In the genomic region with DNA sequence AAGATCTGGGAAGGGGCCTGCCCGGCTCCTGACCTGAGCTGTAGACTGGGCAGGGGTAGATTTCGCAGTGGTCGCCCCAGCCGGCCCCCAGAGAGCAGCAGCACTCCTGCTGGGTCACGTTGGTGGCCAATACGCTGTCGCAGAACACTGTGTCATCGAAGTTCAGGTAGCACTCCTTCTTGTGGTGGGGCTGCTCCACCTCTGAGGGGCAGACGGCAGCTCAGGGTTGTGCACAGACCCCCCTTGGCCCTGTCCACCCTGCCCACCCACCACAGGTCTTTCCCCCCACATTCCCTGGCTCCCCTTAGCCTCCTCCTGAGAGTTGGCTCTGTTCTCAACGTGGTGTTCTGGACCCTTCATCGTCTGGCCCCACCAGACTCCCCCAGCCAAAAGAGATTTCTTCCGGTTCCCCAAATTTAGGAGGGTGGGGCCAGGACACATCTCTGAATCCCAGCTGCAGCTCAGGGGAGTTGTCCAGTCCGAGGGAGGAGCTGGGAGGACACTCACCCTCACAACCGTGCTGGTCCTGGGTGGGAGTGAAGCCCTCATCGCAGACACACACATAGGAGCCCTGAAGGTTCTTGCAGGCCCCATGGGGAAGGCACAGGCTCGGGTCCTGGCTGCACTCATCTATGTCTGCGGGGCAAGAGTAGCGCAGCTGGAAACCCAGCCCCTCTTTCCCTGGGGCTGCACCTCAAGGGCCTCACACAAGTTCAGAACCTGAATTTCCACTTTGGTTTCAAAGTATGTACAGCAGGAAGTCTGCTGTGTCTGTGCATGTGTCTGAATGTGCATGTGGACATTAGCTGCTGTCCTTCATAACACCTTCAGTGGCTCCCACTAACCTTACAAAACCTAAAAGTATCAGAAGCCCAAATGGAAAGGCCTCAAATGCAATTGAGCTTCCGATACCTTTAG, we compare ENCODE assay signal across 8 cellular contexts. TPM values are rescaled to one million over a fixed set of nuclear protein-coding genes. Genes with fewer than 3 reads are reported as not detected.
DNase-seq lines count a peak whose midpoint lies in the region; ATAC-seq, FAIRE-seq and TF ChIP-seq lines count a peak whose summit lies in the region.

No MANE protein-coding gene starts in this region.

- H3K9ac ChIP-seq in H1 (replicated peaks in 1 of 4; ENCODE audit: extremely low read depth in 1 of 4, low read depth in 3 of 4, low read length in 3 of 4) = no peak overlapping the region

- TF ChIP-seq EP300 in H1 (IDR thresholded peaks at IDR 0.05; ENCODE audit: borderline replicate concordance in 1 of 2, low read depth in 2 of 2, low read length in 2 of 2) = no peak

- TF ChIP-seq POLR2A in H1 (IDR thresholded peaks at IDR 0.05; ENCODE audit: control extremely low read depth in 1 of 2, low read depth in 2 of 2, low read length in 2 of 2) = no peak

- no peak overlapping the region for H2BK120ac ChIP-seq in H1 (replicated peaks; ENCODE audit: low read depth, low read length)

- H3K23ac ChIP-seq in H1 (ENCODE audit: insufficient read length) = no peak overlapping the region

- no peak for TF ChIP-seq RAD21 in H1 (IDR thresholded peaks at IDR 0.05 in 1 of 2, conservative IDR thresholded peaks at IDR 0.05 in 1 of 2; ENCODE audit: low read depth in 2 of 2, low read length in 2 of 2)

- H3K18ac ChIP-seq in H1 (ENCODE audit: extremely low read depth, low read length) = peak overlapping the region; percentile 71; the same call in 1 of the 2 replicates

- H3K27ac ChIP-seq in CD8-positive, alpha-beta T cell (ENCODE audit: low read depth, low read length) = no peak overlapping the region
- H3K27ac ChIP-seq in H1 (ENCODE audit: low read depth, low read length) (no peak overlapping the region), osteoblast (ENCODE audit: low read depth, low read length) (peak overlapping the region; percentile 51)

- 0 out of 2 replicates have a peak overlapping the region, but pooled peaks have one; percentile 27 for H2BK12ac ChIP-seq in H1 (ENCODE audit: low read depth, low read length)

- no peak for DNase-seq in CD8-positive, alpha-beta T cell
- DNase-seq in NCI-H510A treated with DMSO at 0.1 percent for 48 hours (lab: John Stamatoyannopoulos, UW) (peak; percentile 70), H1 (ENCODE audit: low read depth in 1 of 2, low spot score in 2 of 2) (no peak), osteoblast (ENCODE audit: insufficient read length, low spot score, missing footprints) (peak; percentile 93), NCI-H524 treated with DMSO at 0.1 percent for 48 hours (lab: John Stamatoyannopoulos, UW) (no peak), NCI-H82 (lab: John Stamatoyannopoulos, UW) (no peak)

- CTCF ChIA-PET in CD8-positive, alpha-beta T cell (lab: Charles Lee) = interaction anchor here (0.8 to 6.3 kb wide), 33 partner anchors 9 to 512 kb away, joined by 3 to 139 read pairs (median 6); a partner anchor contains a TSS
- CTCF ChIA-PET in H1 (lab: Charles Lee; ENCODE audit: partially characterized antibody) = interaction anchor here (0.6 to 10.5 kb wide), 35 partner anchors 8 to 381 kb away, joined by 3 to 284 read pairs (median 5); a partner anchor contains a TSS

- no peak overlapping the region for H2BK20ac ChIP-seq in H1 (ENCODE audit: low read length)

- H3K27me3 Mint-ChIP-seq in CD8-positive, alpha-beta T cell (ENCODE audit: low read depth) = no peaks in the 10 kb centered on the region

- H3K79me1 ChIP-seq in H1 (ENCODE audit: low read depth, low read length) = no peaks in the 10 kb centered on the region

- H3K4me3 ChIP-seq in CD8-positive, alpha-beta T cell (ENCODE audit: low read depth, low read length) = peak overlapping the region; percentile 77
- H3K4me3 ChIP-seq in H1 (ENCODE audit: extremely low read depth in 1 of 4, insufficient read depth in 2 of 4, low read depth in 3 of 4, low read length in 4 of 4) = peak overlapping the region in 3 of 4 experiments; percentile 41 to 68 (median 50); a peak in 5 of 8 replicates
- peak overlapping the region; percentile 66 for H3K4me3 ChIP-seq in osteoblast (ENCODE audit: insufficient read depth, low read length)

- POLR2A ChIA-PET in CD8-positive, alpha-beta T cell (lab: Charles Lee) = interaction anchor here (1.0 to 4.2 kb wide), 18 partner anchors 7 to 208 kb away, joined by 3 to 50 read pairs (median 5); a partner anchor contains a TSS
- POLR2A ChIA-PET in H1 (lab: Charles Lee; ENCODE audit: partially characterized antibody) = interaction anchor here (0.8 to 5.2 kb wide), 18 partner anchors 7 to 119 kb away, joined by 3 to 62 read pairs (median 6); a partner anchor contains a TSS

- H2BK15ac ChIP-seq in H1 (ENCODE audit: low read length) = peak overlapping the region; percentile 72

- no peak overlapping the region for H3K56ac ChIP-seq in H1 (replicated peaks; ENCODE audit: insufficient read length, low read depth, low read length)

- H3K4me3 Mint-ChIP-seq in CD8-positive, alpha-beta T cell = peak overlapping the region; percentile 86

- no peaks in the 10 kb centered on the region for H3K9me3 Mint-ChIP-seq in CD8-positive, alpha-beta T cell

- H4K20me1 ChIP-seq in H1 (replicated peaks in 1 of 2; ENCODE audit: control insufficient read depth in 1 of 2, insufficient read depth in 2 of 2, low read length in 2 of 2) = peaks cover 3 to 18% of the 10 kb centered on the region in 2 experiments
- H4K20me1 ChIP-seq in osteoblast (ENCODE audit: insufficient read depth, low read length) = peaks cover 26% of the 10 kb centered on the region

- H3K27ac Mint-ChIP-seq in CD8-positive, alpha-beta T cell = peak overlapping the region; percentile 71

- no peaks in the 10 kb centered on the region for H3K79me2 ChIP-seq in H1 (ENCODE audit: control insufficient read depth in 1 of 2, insufficient read depth in 2 of 2, low read length in 2 of 2)
- H3K79me2 ChIP-seq in osteoblast (ENCODE audit: insufficient read depth, low read length) = no peaks in the 10 kb centered on the region

- H4K8ac ChIP-seq in H1 (ENCODE audit: extremely low read depth, insufficient read depth, low read length) = no peak overlapping the region; the same call in 1 of the 2 replicates

- ATAC-seq in CD8-positive, alpha-beta T cell = no peak
- ATAC-seq in HG02571 (IDR thresholded peaks at IDR 0.05; ENCODE audit: unreplicated experiment) = no peak
- ATAC-seq in HG03280 (IDR thresholded peaks at IDR 0.05; ENCODE audit: unreplicated experiment) = no peak

- no peak overlapping the region for H3K14ac ChIP-seq in H1 (ENCODE audit: insufficient read length)

- intact Hi-C loops in CD8-positive, alpha-beta T cell (cut with DNase I, micrococcal nuclease) = loop anchor here in 1 of 2 experiments (5.0 to 10.0 kb wide), 2 partner anchors 111 to 243 kb away; a partner anchor contains a TSS

- H3K4me2 ChIP-seq in H1 (ENCODE audit: insufficient read depth in 1 of 2, low read depth in 2 of 2, low read length in 2 of 2) = peak overlapping the region; percentile 64 to 89; a peak in 3 of 4 replicates
- peak overlapping the region; percentile 74 for H3K4me2 ChIP-seq in osteoblast (ENCODE audit: insufficient read depth, low read length)

- peak overlapping the region; percentile 78 for H2BK5ac ChIP-seq in H1 (ENCODE audit: low read depth, low read length)

- no peak overlapping the region for H3K4ac ChIP-seq in H1 (replicated peaks; ENCODE audit: insufficient read length, low read depth, low read length)

- H4K91ac ChIP-seq in H1 (replicated peaks; ENCODE audit: insufficient read length, low read length) = peak overlapping the region; percentile 39

- H3K36me3 Mint-ChIP-seq in CD8-positive, alpha-beta T cell = peaks cover 29% of the 10 kb centered on the region

- no peak overlapping the region for H4K5ac ChIP-seq in H1 (ENCODE audit: insufficient read length, low read depth, low read length)

- H2AFZ ChIP-seq in H1 (ENCODE audit: low read length) (no peak overlapping the region), osteoblast (ENCODE audit: low read length) (no peak overlapping the region)

- FAIRE-seq in H1 (lab: Jason Lieb, UNC) = no peak

- H3K4me1 Mint-ChIP-seq in CD8-positive, alpha-beta T cell (ENCODE audit: low read depth) = peaks cover 26% of the 10 kb centered on the region

- no peaks in the 10 kb centered on the region for H3K27me3 ChIP-seq in CD8-positive, alpha-beta T cell (ENCODE audit: insufficient read depth, low read length)
- H3K27me3 ChIP-seq in H1 (replicated peaks in 1 of 4; ENCODE audit: control insufficient read depth in 3 of 4, extremely low read depth in 1 of 4, insufficient read depth in 3 of 4, low read length in 3 of 4) (peaks cover 2 to 46% (median 30%) of the 10 kb centered on the region in 4 experiments), osteoblast (ENCODE audit: insufficient read depth, low read length) (no peaks in the 10 kb centered on the region)

- 56% methylated on average over 19 of the region's 19 CpGs; no CpG with 5 or more reads in 1 of the 2 experiments for WGBS in H1 (ENCODE audit: extremely low coverage in 1 of 2, insufficient coverage in 1 of 2, insufficient read length in 1 of 2, insufficient replicate concordance in 2 of 2, low coverage in 1 of 2, low lambda C conversion rate in 2 of 2, missing lambda C conversion rate in 1 of 2), 2 experiments

- peak; percentile 61 for TF ChIP-seq CTCF in CD8-positive, alpha-beta T cell (IDR thresholded peaks at IDR 0.05)
- TF ChIP-seq CTCF in H1 (IDR thresholded peaks at IDR 0.05; ENCODE audit: control extremely low read depth in 1 of 3, insufficient read depth in 1 of 3, low read depth in 1 of 3, low read length in 3 of 3) = no peak
- no peak for TF ChIP-seq CTCF in osteoblast (IDR thresholded peaks at IDR 0.05; ENCODE audit: extremely low read depth, low read depth, low read length)

- no peaks in the 10 kb centered on the region for H3K36me3 ChIP-seq in CD8-positive, alpha-beta T cell (ENCODE audit: insufficient read depth, low read length)
- peaks cover 0 to 4% (median 0%) of the 10 kb centered on the region in 4 experiments; a peak in 3 of 8 replicates for H3K36me3 ChIP-seq in H1 (ENCODE audit: control insufficient read depth in 2 of 4, insufficient read depth in 4 of 4, low read length in 3 of 4)
- H3K36me3 ChIP-seq in osteoblast (ENCODE audit: insufficient read depth, low read length) = peaks cover 64% of the 10 kb centered on the region

- peaks cover 23% of the 10 kb centered on the region for H3K4me1 ChIP-seq in CD8-positive, alpha-beta T cell (ENCODE audit: insufficient read depth, low read length)
- H3K4me1 ChIP-seq in H1 (replicated peaks in 1 of 4; ENCODE audit: control insufficient read depth in 3 of 4, insufficient read depth in 4 of 4, low read length in 3 of 4) (peaks cover 0 to 12% (median 2%) of the 10 kb centered on the region in 4 experiments; a peak in 5 of 7 replicates), osteoblast (ENCODE audit: insufficient read depth, low read length) (peaks cover 9% of the 10 kb centered on the region)

- 0 out of 2 replicates have a peak overlapping the region, but pooled peaks have one; percentile 90 for H2AK5ac ChIP-seq in H1 (ENCODE audit: low read depth, low read length)

- no peaks in the 10 kb centered on the region for H3K9me3 ChIP-seq in CD8-positive, alpha-beta T cell (ENCODE audit: low read length)
- no peaks in the 10 kb centered on the region for H3K9me3 ChIP-seq in H1 (ENCODE audit: insufficient read depth in 2 of 2, low read depth in 1 of 2, low read length in 1 of 2)
- no peaks in the 10 kb centered on the region for H3K9me3 ChIP-seq in osteoblast (ENCODE audit: low read depth, low read length)

- peaks cover 20% of the 10 kb centered on the region for H3K23me2 ChIP-seq in H1 (ENCODE audit: low read depth, low read length)

RNA-seq across cellular contexts. Expression of a gene that starts 16.5 kb away (rescaled TPM):
- 10 to 100 TPM; 55.8 to 60.4 TPM for total RNA-seq in CD8-positive, alpha-beta T cell
- total RNA-seq in H1 (2021; fragmentation: NEBNext Ultra II Directional; extraction: Animal tissue kit (Norgen Biotek cat#: 25700)) = 59.4 and 59.8 TPM in 2 replicates
- 77.7 and 111 TPM in 2 replicates for polyA plus RNA-seq in H1 (2011; rRNA removed)
- 81.5 TPM for polyA plus RNA-seq in H1 (2011; cell fraction: cytosol; rRNA removed)
- 125 TPM for polyA plus RNA-seq in H1 (2011; cell fraction: nucleus; rRNA removed)
- polyA plus RNA-seq in H1 (2012, experiment 1 of 2) = 25.2 to 54.4 TPM (median 48.4 TPM) in 4 replicates
- 47.9 TPM for polyA plus RNA-seq in H1 (2012, experiment 2 of 2)
- 44.5 TPM for polyA plus RNA-seq in H1 (2013, experiment 1 of 2)
- polyA plus RNA-seq in H1 (2013, experiment 2 of 2) = 50.1 TPM
- 40.4 and 48.7 TPM in 2 replicates for polyA minus RNA-seq in H1 (2011; rRNA and poly(A)+ RNA removed)
- 40.9 TPM for polyA minus RNA-seq in H1 (2011; cell fraction: cytosol; rRNA and poly(A)+ RNA removed)
- polyA minus RNA-seq in H1 (2011; cell fraction: nucleus; rRNA and poly(A)+ RNA removed) = 32.2 TPM
- 109 and 115 TPM in 2 replicates for total RNA-seq in osteoblast

RNA-seq across cellular contexts. Expression of a gene that starts 16.8 kb away (rescaled TPM):
- 100 to 1,000 TPM; 231 to 246 TPM for total RNA-seq in CD8-positive, alpha-beta T cell
- total RNA-seq in H1 (2021; fragmentation: NEBNext Ultra II Directional; extraction: Animal tissue kit (Norgen Biotek cat#: 25700)) = 12.8 and 15.3 TPM in 2 replicates
- polyA plus RNA-seq in H1 (2011; rRNA removed) = 17.8 and 25.2 TPM in 2 replicates
- 16.0 TPM for polyA plus RNA-seq in H1 (2011; cell fraction: cytosol; rRNA removed)
- polyA plus RNA-seq in H1 (2011; cell fraction: nucleus; rRNA removed) = 71.4 TPM
- 7.7 to 16.8 TPM (median 14.8 TPM) in 4 replicates for polyA plus RNA-seq in H1 (2012, experiment 1 of 2)
- polyA plus RNA-seq in H1 (2012, experiment 2 of 2) = 7.9 TPM
- 19.0 TPM for polyA plus RNA-seq in H1 (2013, experiment 1 of 2)
- polyA plus RNA-seq in H1 (2013, experiment 2 of 2) = 16.9 TPM
- polyA minus RNA-seq in H1 (2011; rRNA and poly(A)+ RNA removed) = 2.7 and 4.8 TPM in 2 replicates
- polyA minus RNA-seq in H1 (2011; cell fraction: cytosol; rRNA and poly(A)+ RNA removed) = 10.1 TPM
- 15.4 TPM for polyA minus RNA-seq in H1 (2011; cell fraction: nucleus; rRNA and poly(A)+ RNA removed)
- total RNA-seq in osteoblast = 40.7 and 41.6 TPM in 2 replicates

RNA-seq across cellular contexts. Expression of a gene that starts 28.9 kb away (rescaled TPM):
- 10 to 100 TPM; 35.6 to 41.4 TPM for total RNA-seq in CD8-positive, alpha-beta T cell
- total RNA-seq in H1 (2021; fragmentation: NEBNext Ultra II Directional; extraction: Animal tissue kit (Norgen Biotek cat#: 25700)) = 53.4 and 56.1 TPM in 2 replicates
- 125 and 148 TPM in 2 replicates for polyA plus RNA-seq in H1 (2011; rRNA removed)
- polyA plus RNA-seq in H1 (2011; cell fraction: cytosol; rRNA removed) = 91.1 TPM
- 91.2 TPM for polyA plus RNA-seq in H1 (2011; cell fraction: nucleus; rRNA removed)
- 84.9 to 91.1 TPM (median 88.1 TPM) in 4 replicates for polyA plus RNA-seq in H1 (2012, experiment 1 of 2)
- polyA plus RNA-seq in H1 (2012, experiment 2 of 2) = 128 TPM
- 85.3 TPM for polyA plus RNA-seq in H1 (2013, experiment 1 of 2)
- 89.8 TPM for polyA plus RNA-seq in H1 (2013, experiment 2 of 2)
- polyA minus RNA-seq in H1 (2011; rRNA and poly(A)+ RNA removed) = 11.7 and 17.5 TPM in 2 replicates
- 25.8 TPM for polyA minus RNA-seq in H1 (2011; cell fraction: cytosol; rRNA and poly(A)+ RNA removed)
- 52.9 TPM for polyA minus RNA-seq in H1 (2011; cell fraction: nucleus; rRNA and poly(A)+ RNA removed)
- 37.1 and 42.3 TPM in 2 replicates for total RNA-seq in osteoblast

RNA-seq across cellular contexts. Expression of a gene that starts 31.0 kb away (rescaled TPM):
- 10 to 100 TPM; 20.6 to 20.8 TPM for total RNA-seq in CD8-positive, alpha-beta T cell
- total RNA-seq in H1 (2021; fragmentation: NEBNext Ultra II Directional; extraction: Animal tissue kit (Norgen Biotek cat#: 25700)) = 15.8 and 17.6 TPM in 2 replicates
- 32.4 and 39.2 TPM in 2 replicates for polyA plus RNA-seq in H1 (2011; rRNA removed)
- polyA plus RNA-seq in H1 (2011; cell fraction: cytosol; rRNA removed) = 21.2 TPM
- polyA plus RNA-seq in H1 (2011; cell fraction: nucleus; rRNA removed) = 30.1 TPM
- 11.0 to 14.3 TPM (median 11.7 TPM) in 4 replicates for polyA plus RNA-seq in H1 (2012, experiment 1 of 2)
- polyA plus RNA-seq in H1 (2012, experiment 2 of 2) = 14.5 TPM
- polyA plus RNA-seq in H1 (2013, experiment 1 of 2) = 16.9 TPM
- 17.1 TPM for polyA plus RNA-seq in H1 (2013, experiment 2 of 2)
- 5.8 and 6.0 TPM in 2 replicates for polyA minus RNA-seq in H1 (2011; rRNA and poly(A)+ RNA removed)
- 6.2 TPM for polyA minus RNA-seq in H1 (2011; cell fraction: cytosol; rRNA and poly(A)+ RNA removed)
- polyA minus RNA-seq in H1 (2011; cell fraction: nucleus; rRNA and poly(A)+ RNA removed) = 17.7 TPM
- total RNA-seq in osteoblast = 31.5 and 36.2 TPM in 2 replicates

RNA-seq across cellular contexts. Expression of a gene that starts 34.5 kb away (rescaled TPM):
- 10 to 100 TPM; 64.7 to 65.1 TPM for total RNA-seq in CD8-positive, alpha-beta T cell
- total RNA-seq in H1 (2021; fragmentation: NEBNext Ultra II Directional; extraction: Animal tissue kit (Norgen Biotek cat#: 25700)) = 6.6 and 7.9 TPM in 2 replicates
- polyA plus RNA-seq in H1 (2011; rRNA removed) = 4.3 and 6.2 TPM in 2 replicates
- polyA plus RNA-seq in H1 (2011; cell fraction: cytosol; rRNA removed) = 7.3 TPM
- polyA plus RNA-seq in H1 (2011; cell fraction: nucleus; rRNA removed) = 21.8 TPM
- 4.6 to 6.7 TPM (median 5.1 TPM) in 4 replicates for polyA plus RNA-seq in H1 (2012, experiment 1 of 2)
- polyA plus RNA-seq in H1 (2012, experiment 2 of 2) = 1.2 TPM
- polyA plus RNA-seq in H1 (2013, experiment 1 of 2) = 6.2 TPM
- 5.6 TPM for polyA plus RNA-seq in H1 (2013, experiment 2 of 2)
- 1.8 and 1.9 TPM in 2 replicates for polyA minus RNA-seq in H1 (2011; rRNA and poly(A)+ RNA removed)
- 3.4 TPM for polyA minus RNA-seq in H1 (2011; cell fraction: cytosol; rRNA and poly(A)+ RNA removed)
- 3.8 TPM for polyA minus RNA-seq in H1 (2011; cell fraction: nucleus; rRNA and poly(A)+ RNA removed)
- 43.9 and 58.6 TPM in 2 replicates for total RNA-seq in osteoblast

Comparison
In these comparisons a context has a peak if more than half of its experiments do, and no peak if none do; other contexts are left out.
1. DNase-seq: peak in NCI-H510A treated with DMSO at 0.1 percent for 48 hours (single experiment) and osteoblast (single experiment); none in CD8-positive, alpha-beta T cell (0 of 7), H1 (0 of 2), NCI-H524 treated with DMSO at 0.1 percent for 48 hours (single experiment) and NCI-H82 (single experiment).
2. Peak in every context shown above with its lines, with median percentiles within 50 percentile points of each other: H3K4me3 ChIP-seq.